In the genomic region with DNA sequence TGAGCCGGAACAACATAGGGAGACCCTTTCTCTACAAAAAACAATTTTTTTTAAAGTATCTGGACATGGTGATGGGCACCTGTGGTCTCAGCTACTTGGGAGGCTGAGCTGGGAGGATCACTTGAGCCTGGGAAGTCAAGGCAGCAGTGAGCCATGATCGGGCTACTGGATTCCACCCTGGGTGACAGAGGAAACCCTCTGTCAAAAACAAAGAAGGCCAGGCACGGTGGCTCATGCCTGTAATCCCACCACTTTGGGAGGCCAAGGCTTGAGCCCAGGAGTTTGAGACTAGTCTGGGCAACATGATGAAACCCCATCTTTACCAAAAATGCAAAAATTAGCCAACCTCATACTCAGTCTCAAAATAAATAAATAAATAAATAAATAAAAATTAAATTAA, we compare ENCODE assay signal across 35 cellular contexts. TPM values are rescaled to one million over a fixed set of nuclear protein-coding genes. Genes with fewer than 3 reads are reported as not detected.
"Had no signal": no experiment of that assay in that cellular context is flagged by ENCODE, and none has a peak within 500 bp of the region (broad histone marks: within the 10 kb centered on the region; RNA-seq: fewer than 3 reads in every experiment).

No MANE protein-coding gene starts in this region.

- H3K4me1 ChIP-seq: breast epithelium had no signal

- H3K9me3 Mint-ChIP-seq: activated B cell treated with CpG ODN at 0.5 μM for 24 hours; activated CD4-positive, alpha-beta memory T cell treated with anti-CD3 and anti-CD28 coated beads for 36 hours; activated CD4-positive, alpha-beta T cell treated with anti-CD3 and anti-CD28 coated beads, Interleukin-2, amount 10 ng/mL, durations not matched to agents 24 days and 14 days; activated CD8-positive, alpha-beta T cell treated with anti-CD3 and anti-CD28 coated beads for 36 hours; activated naive CD4-positive, alpha-beta T cell treated with anti-CD3 and anti-CD28 coated beads for 36 hours; activated naive CD4-positive, alpha-beta T cell treated with anti-CD3 and anti-CD28 coated beads, Interleukin-2, amount 50 U/mL, for 72 hours; activated naive CD8-positive, alpha-beta T cell treated with anti-CD3 and anti-CD28 coated beads for 36 hours; activated T-cell treated with anti-CD3 and anti-CD28 coated beads, Interleukin-2, amount 50 U/mL, for 4 hours; activated T-cell treated with anti-CD3 and anti-CD28 coated beads, Interleukin-2, amount 50 U/mL, for 72 hours; activated T-helper 1 cell treated with anti-CD3 and anti-CD28 coated beads, Interleukin-12 subunit alpha, Interleukin-12 subunit beta, Interleukin-2, Interleukin-4 antibody, amounts not matched to agents 30 ng/mL and 10 ng/mL and 1 ng/mL, durations not matched to agents 14 hours and 24 hours and 36 hours; activated T-helper 17 cell treated with anti-CD3 and anti-CD28 coated beads, Interleukin-2, amount 50 U/mL, for 72 hours; T-helper 1 cell treated with Interleukin-12 subunit alpha and Interleukin-12 subunit beta and Interleukin-4 antibody, amounts not matched to agents 30 μg/mL and 1 μg/mL, for 36 hours; T-helper 2 cell treated with Interferon-gamma antibody and Interleukin-4, amounts not matched to agents 5 μg/mL and 100 μg/mL, for 36 hours had no signal

- H3K36me3 Mint-ChIP-seq: activated CD4-positive, alpha-beta memory T cell treated with anti-CD3 and anti-CD28 coated beads for 36 hours; activated naive CD4-positive, alpha-beta T cell treated with anti-CD3 and anti-CD28 coated beads, Interleukin-2, amount 50 U/mL, for 72 hours; activated naive CD8-positive, alpha-beta T cell treated with anti-CD3 and anti-CD28 coated beads for 36 hours had no signal

- H3K4me3 ChIP-seq: adrenal gland, body of pancreas, breast epithelium had no signal

- H3K36me3 ChIP-seq: adrenal gland, brain microvascular endothelial cell, breast epithelium had no signal

- H3K4me1 Mint-ChIP-seq: activated B cell treated with CpG ODN at 0.5 μM for 24 hours; activated T-helper 17 cell treated with anti-CD3 and anti-CD28 coated beads, Interleukin-2, amount 50 U/mL, for 72 hours had no signal

- H3K27me3 Mint-ChIP-seq: activated CD8-positive, alpha-beta T cell treated with anti-CD3 and anti-CD28 coated beads for 36 hours; activated T-helper 17 cell treated with anti-CD3 and anti-CD28 coated beads, Interleukin-2, amount 50 U/mL, for 72 hours had no signal

- H3K9me3 ChIP-seq: adrenal gland, body of pancreas, breast epithelium had no signal

- H3K27ac Mint-ChIP-seq: activated B cell treated with CpG ODN at 0.5 μM for 24 hours; activated CD4-positive, alpha-beta memory T cell treated with anti-CD3 and anti-CD28 coated beads for 36 hours; activated CD4-positive, alpha-beta T cell treated with anti-CD3 and anti-CD28 coated beads, Interleukin-2, amount 10 ng/mL, durations not matched to agents 24 days and 14 days; activated CD8-positive, alpha-beta T cell treated with anti-CD3 and anti-CD28 coated beads for 36 hours; activated naive CD4-positive, alpha-beta T cell treated with anti-CD3 and anti-CD28 coated beads for 36 hours; activated naive CD4-positive, alpha-beta T cell treated with anti-CD3 and anti-CD28 coated beads, Interleukin-2, amount 50 U/mL, for 72 hours; activated naive CD8-positive, alpha-beta T cell treated with anti-CD3 and anti-CD28 coated beads for 36 hours; activated T-cell treated with anti-CD3 and anti-CD28 coated beads, Interleukin-2, amount 50 U/mL, for 72 hours; activated T-helper 1 cell treated with anti-CD3 and anti-CD28 coated beads, Interleukin-12 subunit alpha, Interleukin-12 subunit beta, Interleukin-2, Interleukin-4 antibody, amounts not matched to agents 30 ng/mL and 10 ng/mL and 1 ng/mL, durations not matched to agents 14 hours and 24 hours and 36 hours; activated T-helper 17 cell treated with anti-CD3 and anti-CD28 coated beads, Interleukin-2, amount 50 U/mL, for 72 hours; T-helper 1 cell treated with Interleukin-12 subunit alpha and Interleukin-12 subunit beta and Interleukin-4 antibody, amounts not matched to agents 30 μg/mL and 1 μg/mL, for 36 hours; T-helper 2 cell treated with Interferon-gamma antibody and Interleukin-4, amounts not matched to agents 5 μg/mL and 100 μg/mL, for 36 hours had no signal

- H3K4me3 Mint-ChIP-seq: activated B cell treated with CpG ODN at 0.5 μM for 24 hours; activated CD4-positive, alpha-beta memory T cell treated with anti-CD3 and anti-CD28 coated beads for 36 hours; activated CD4-positive, alpha-beta T cell treated with anti-CD3 and anti-CD28 coated beads, Interleukin-2, amount 10 ng/mL, durations not matched to agents 24 days and 14 days; activated CD8-positive, alpha-beta T cell treated with anti-CD3 and anti-CD28 coated beads for 36 hours; activated naive CD4-positive, alpha-beta T cell treated with anti-CD3 and anti-CD28 coated beads for 36 hours; activated naive CD8-positive, alpha-beta T cell treated with anti-CD3 and anti-CD28 coated beads for 36 hours; activated T-cell treated with anti-CD3 and anti-CD28 coated beads, Interleukin-2, amount 50 U/mL, for 4 hours; activated T-cell treated with anti-CD3 and anti-CD28 coated beads, Interleukin-2, amount 50 U/mL, for 72 hours; activated T-helper 1 cell treated with anti-CD3 and anti-CD28 coated beads, Interleukin-12 subunit alpha, Interleukin-12 subunit beta, Interleukin-2, Interleukin-4 antibody, amounts not matched to agents 30 ng/mL and 10 ng/mL and 1 ng/mL, durations not matched to agents 14 hours and 24 hours and 36 hours; activated T-helper 17 cell treated with anti-CD3 and anti-CD28 coated beads, Interleukin-2, amount 50 U/mL, for 72 hours; T-helper 1 cell treated with Interleukin-12 subunit alpha and Interleukin-12 subunit beta and Interleukin-4 antibody, amounts not matched to agents 30 μg/mL and 1 μg/mL, for 36 hours; T-helper 2 cell treated with Interferon-gamma antibody and Interleukin-4, amounts not matched to agents 5 μg/mL and 100 μg/mL, for 36 hours had no signal

- H3K27ac ChIP-seq: body of pancreas, brain microvascular endothelial cell, breast epithelium, VCaP had no signal

- DNase-seq: activated B cell treated with CpG ODN at 0.5 μM for 24 hours; activated CD4-positive, alpha-beta memory T cell treated with anti-CD3 and anti-CD28 coated beads for 36 hours; activated CD4-positive, alpha-beta T cell treated with anti-CD3 and anti-CD28 coated beads for 4 hours; activated CD4-positive, alpha-beta T cell treated with anti-CD3 and anti-CD28 coated beads, Interleukin-2, amount 10 ng/mL, durations not matched to agents 24 days and 14 days; activated CD4-positive, alpha-beta T cell treated with anti-CD3 and anti-CD28 coated beads, Interleukin-2, amount 50 U/mL, for 1 hour; activated CD4-positive, alpha-beta T cell treated with anti-CD3 and anti-CD28 coated beads, Interleukin-2, amount 50 U/mL, for 4 hours; activated CD4-positive, CD25-positive, alpha-beta regulatory T cell treated with anti-CD3 and anti-CD28 coated beads, Interleukin-2, amount 50 U/mL, for 72 hours; activated CD8-positive, alpha-beta memory T cell treated with anti-CD3 and anti-CD28 coated beads, Interleukin-2, amount 50 U/mL, for 4 hours; activated CD8-positive, alpha-beta T cell treated with anti-CD3 and anti-CD28 coated beads for 36 hours; activated effector memory CD4-positive, alpha-beta T cell treated with anti-CD3 and anti-CD28 coated beads, Interleukin-2, amount 50 U/mL, for 16 hours; activated gamma-delta T cell treated with Interleukin-2 at 50 U/mL for 16 hours; activated naive CD4-positive, alpha-beta T cell; activated naive CD4-positive, alpha-beta T cell treated with anti-CD3 and anti-CD28 coated beads for 36 hours; activated naive CD4-positive, alpha-beta T cell treated with anti-CD3 and anti-CD28 coated beads, Interleukin-2, amount 50 U/mL, for 16 hours; activated naive CD8-positive, alpha-beta T cell treated with anti-CD3 and anti-CD28 coated beads for 36 hours; activated T-cell treated with anti-CD3 and anti-CD28 coated beads for 4 hours; activated T-cell treated with anti-CD3 and anti-CD28 coated beads, Interleukin-2, amount 50 U/mL, for 1 hour; activated T-cell treated with anti-CD3 and anti-CD28 coated beads, Interleukin-2, amount 50 U/mL, for 4 hours; activated T-cell treated with anti-CD3 and anti-CD28 coated beads, Interleukin-2, amount 50 U/mL, for 72 hours; adrenal gland; amniotic stem cell; aorta; brain microvascular endothelial cell; central memory CD4-positive, alpha-beta T cell; T-helper 1 cell; T-helper 2 cell; T-helper 9 cell had no signal

- H3K27me3 ChIP-seq: adrenal gland, body of pancreas, brain microvascular endothelial cell, breast epithelium had no signal

RNA-seq across cellular contexts. Expression of a gene that starts 47.0 kb away (rescaled TPM):
- total RNA-seq: body of pancreas had no signal
